ENCODE assay signal across 8 cellular contexts in the genomic region with DNA sequence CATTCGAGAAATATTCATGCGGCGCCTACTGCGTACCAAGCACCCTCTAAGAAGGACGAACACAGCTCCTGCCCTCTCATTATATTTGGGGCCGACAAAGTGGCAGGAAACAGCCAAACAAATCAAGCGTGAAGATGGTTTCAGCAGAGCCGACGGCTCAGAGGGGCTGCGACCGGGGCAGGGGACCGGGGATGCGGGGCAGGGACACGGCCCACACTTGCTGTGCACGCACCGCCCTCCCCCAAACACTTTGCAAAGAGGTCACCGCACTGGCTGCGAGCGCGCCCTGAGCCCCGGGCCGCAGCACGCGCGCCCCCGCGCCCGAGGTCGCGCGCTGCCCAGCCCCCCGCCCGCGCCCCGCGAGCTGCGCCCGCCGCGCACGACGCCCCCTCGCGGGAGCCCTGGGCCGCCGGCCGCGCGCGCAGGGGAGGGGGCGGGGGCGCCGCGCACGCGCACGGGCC. TPM values are rescaled to one million over a fixed set of nuclear protein-coding genes. Genes with fewer than 3 reads are reported as not detected.
DNase-seq lines count a peak whose midpoint lies in the region; ATAC-seq and TF ChIP-seq lines count a peak whose summit lies in the region.

No MANE protein-coding gene starts in this region.

- no peaks in the 10 kb centered on the region for H4K20me1 ChIP-seq in MM.1S (ENCODE audit: insufficient read depth, low read length)

- H3K4me2 ChIP-seq in MM.1S (ENCODE audit: low read depth, low read length), result peak overlapping the region; percentile 77; the same call in 1 of the 2 replicates

- no peaks in the 10 kb centered on the region for H3K79me2 ChIP-seq in MM.1S (ENCODE audit: low read length)

- H3K4me1 ChIP-seq in MM.1S (ENCODE audit: low read length), result no peaks in the 10 kb centered on the region
- peaks cover 0 to 32% (median 19%) of the 10 kb centered on the region in 9 donors for H3K4me1 ChIP-seq in heart right ventricle
- H3K4me1 ChIP-seq in prostate gland (replicated peaks), result no peaks in the 10 kb centered on the region

- H3K4me3 ChIP-seq in MM.1S (ENCODE audit: low read length) (peak overlapping the region; percentile 53; the same call in 1 of the 2 replicates), heart right ventricle (peak overlapping the region; percentile 60 to 96 (median 72)), prostate gland (peak overlapping the region; percentile 78 to 83)

- H3K9me3 ChIP-seq in MM.1S (replicated peaks; ENCODE audit: insufficient read depth, low read length), result no peaks in the 10 kb centered on the region
- H3K9me3 ChIP-seq in heart right ventricle, result no peaks in the 10 kb centered on the region
- no peaks in the 10 kb centered on the region for H3K9me3 ChIP-seq in prostate gland

- peak overlapping the region; percentile 72; the same call in 1 of the 2 replicates for H2AFZ ChIP-seq in MM.1S (ENCODE audit: low read length)

- intact Hi-C loops in heart right ventricle (cut with DNase I), result loop anchor here in 4 of 10 donors (5.0 to 10.0 kb wide), 3 partner anchors 175 to 695 kb away; partner anchors contain the start of genes ATF4 (in 3 of the 4) and RPS19BP1 (in 1 of the 4)
- intact Hi-C loops in prostate gland (cut with DNase I), result loop anchor here (10.0 kb wide), 1 partner anchor 175 kb away; the partner anchor contains the start of gene ATF4

- H3K36me3 ChIP-seq in MM.1S (replicated peaks; ENCODE audit: insufficient read depth, low read length) (no peaks in the 10 kb centered on the region), heart right ventricle (no peaks in the 10 kb centered on the region), prostate gland (no peaks in the 10 kb centered on the region)

- no peak for TF ChIP-seq CTCF in MM.1S (IDR thresholded peaks at IDR 0.05; ENCODE audit: low read length)
- TF ChIP-seq CTCF in heart right ventricle (IDR thresholded peaks at IDR 0.05), result no peak
- no peak for TF ChIP-seq CTCF in prostate gland (IDR thresholded peaks at IDR 0.05)

- H3K9me2 ChIP-seq in MM.1S (replicated peaks; ENCODE audit: insufficient read depth, low read length), result no peaks in the 10 kb centered on the region

- peaks cover 12% of the 10 kb centered on the region for H3K27me3 ChIP-seq in MM.1S (replicated peaks; ENCODE audit: insufficient read depth, low read length)
- H3K27me3 ChIP-seq in heart right ventricle, result peaks cover 0 to 14% (median 0%) of the 10 kb centered on the region in 7 donors
- no peaks in the 10 kb centered on the region for H3K27me3 ChIP-seq in prostate gland (replicated peaks; ENCODE audit: insufficient read depth)

- no peaks in the 10 kb centered on the region for H3F3A ChIP-seq in MM.1S (ENCODE audit: insufficient read depth, low read length)

- ATAC-seq in heart right ventricle, result peak; percentile 54 to 79 (median 73)

- DNase-seq in NCI-H510A (lab: John Stamatoyannopoulos, UW) (peak; percentile 7), NCI-H510A treated with DMSO at 0.1 percent for 48 hours (lab: John Stamatoyannopoulos, UW) (no peak), MM.1S (no peak), heart right ventricle (peak; percentile 30 to 53), prostate gland (ENCODE audit: low spot score) (no peak), NCI-H526 treated with DMSO at 0.1 percent for 48 hours (lab: John Stamatoyannopoulos, UW) (no peak), kidney glomerular epithelial cell (lab: John Stamatoyannopoulos, UW) (no peak)
- peak; percentile 34 for DNase-seq in activated naive CD4-positive, alpha-beta T cell treated with anti-CD3 and anti-CD28 coated beads, Interleukin-2, amount 50 U/mL, for 16 hours

- H3K9ac ChIP-seq in MM.1S (ENCODE audit: low read length), result no peak overlapping the region

- no peak for TF ChIP-seq POLR2A in prostate gland (IDR thresholded peaks at IDR 0.05)

- H3K27ac ChIP-seq in MM.1S (ENCODE audit: low read length) (no peak overlapping the region), heart right ventricle (peak overlapping the region in 8 of 10 donors; percentile 56 to 88 (median 74)), prostate gland (peak overlapping the region; percentile 56 to 78)

- WGBS in heart right ventricle, 2 donors, result 1% methylated on average over 19 to 57 of the region's 57 CpGs
- 2% methylated on average over 22 of the region's 57 CpGs for WGBS in prostate gland

RNA-seq across cellular contexts. Expression of gene SYNGR1, which starts 0.3 kb away (rescaled TPM):
- 10 to 100 TPM; 30.3 to 67.9 (median 41.6) TPM for total RNA-seq in heart right ventricle
- 10 to 100 TPM; 29.8 to 85.8 TPM for polyA plus RNA-seq in heart right ventricle
- total RNA-seq in prostate gland, result 10 to 100 TPM; 38.3 to 43.8 TPM

RNA-seq across cellular contexts. Expression of gene RPL3, which starts 30.1 kb away (rescaled TPM):
- 100 to 1,000 TPM; 215 to 604 (median 286) TPM for total RNA-seq in heart right ventricle
- 1,000 to 10,000 TPM in 1 of 2 donors, 100 to 1,000 TPM in 1; 472 to 1,621 TPM for polyA plus RNA-seq in heart right ventricle
- 1,000 to 10,000 TPM; 2,375 to 2,654 TPM for total RNA-seq in prostate gland

RNA-seq across cellular contexts. Expression of gene TAB1, which starts 50.0 kb away (rescaled TPM):
- total RNA-seq in heart right ventricle, result 10 to 100 TPM; 15.8 to 21.0 (median 18.0) TPM
- polyA plus RNA-seq in heart right ventricle, result 10 to 100 TPM; 13.6 to 17.5 TPM
- 10 to 100 TPM; 26.0 to 42.8 TPM for total RNA-seq in prostate gland

Comparison
In these comparisons a context has a peak if more than half of its experiments do, and no peak if none do; other contexts are left out.
1. DNase-seq: peak in NCI-H510A (single experiment), activated naive CD4-positive, alpha-beta T cell treated with anti-CD3 and anti-CD28 coated beads, Interleukin-2, amount 50 U/mL, for 16 hours (single experiment) and heart right ventricle (2 of 2); none in NCI-H510A treated with DMSO at 0.1 percent for 48 hours (single experiment), MM.1S (single experiment), prostate gland (single experiment), NCI-H526 treated with DMSO at 0.1 percent for 48 hours (single experiment) and kidney glomerular epithelial cell (single experiment).
2. Peak in every context shown above with its lines, with median percentiles within 50 percentile points of each other: H3K4me3 ChIP-seq.